8 cellular contexts compared by ENCODE assay signal in genomic region chr10:3173173-3173878, GRCh38. TPM values are rescaled to one million over a fixed set of nuclear protein-coding genes. Genes with fewer than 3 reads are reported as not detected.
A peak's percentile ranks its signal among the peaks of the same experiment; 100 is the strongest.
DNase-seq lines count a peak whose midpoint lies in the region; TF ChIP-seq lines count a peak whose summit lies in the region.

No MANE protein-coding gene starts in this region.

- no peak for TF ChIP-seq CTCF in astrocyte of the cerebellum (IDR thresholded peaks at IDR 0.05; ENCODE audit: low read depth, low read length, missing control alignments)
- no peak for TF ChIP-seq CTCF in kidney epithelial cell (IDR thresholded peaks at IDR 0.05; ENCODE audit: insufficient read depth, low read length, poor library complexity, severe bottlenecking)

- H3K27me3 ChIP-seq in HAP-1 (ENCODE audit: low read depth) (peaks cover 28% of the 10 kb centered on the region), kidney epithelial cell (ENCODE audit: control insufficient read depth, insufficient read depth, low read length) (no peaks in the 10 kb centered on the region), subcutaneous abdominal adipose tissue (ENCODE audit: control insufficient read depth in 5 of 5, insufficient read depth in 4 of 5, low read length in 5 of 5) (no peaks in the 10 kb centered on the region)

- intact Hi-C loops in activated CD4-positive, alpha-beta T cell treated with anti-CD3 and anti-CD28 coated beads, Interleukin-2, amount 10 ng/mL, durations not matched to agents 24 days and 14 days (cut with micrococcal nuclease), result loop anchor here (2.0 kb wide), 1 partner anchor 79 kb away; no protein-coding TSS in a partner anchor

- H3K36me3 ChIP-seq in HAP-1 (replicated peaks) (peaks cover 20% of the 10 kb centered on the region), kidney epithelial cell (ENCODE audit: control insufficient read depth, insufficient read depth, low read length) (no peaks in the 10 kb centered on the region), subcutaneous abdominal adipose tissue (ENCODE audit: control insufficient read depth in 5 of 5, insufficient read depth in 5 of 5, low read length in 5 of 5) (peaks cover 0 to 17% (median 17%) of the 10 kb centered on the region in 5 donors)

- DNase-seq in activated CD4-positive, alpha-beta T cell treated with anti-CD3 and anti-CD28 coated beads, Interleukin-2, amount 10 ng/mL, durations not matched to agents 24 days and 14 days, result no peak
- DNase-seq in activated CD4-positive, alpha-beta T cell treated with anti-CD3 and anti-CD28 coated beads, Interleukin-2, amount 50 U/mL, for 4 hours, result no peak
- DNase-seq in HAP-1 (ENCODE audit: low spot score in 2 of 2) (no peak), NCI-H1048 (lab: John Stamatoyannopoulos, UW) (peak; percentile 97), astrocyte of the cerebellum (ENCODE audit: low read depth) (no peak), kidney epithelial cell (ENCODE audit: low read depth) (no peak), NCI-H510A treated with DMSO at 0.1 percent for 48 hours (lab: John Stamatoyannopoulos, UW) (no peak)

- H3K36me3 Mint-ChIP-seq in activated CD4-positive, alpha-beta T cell treated with anti-CD3 and anti-CD28 coated beads, Interleukin-2, amount 10 ng/mL, durations not matched to agents 24 days and 14 days (ENCODE audit: low read depth), result peaks cover 19% of the 10 kb centered on the region

- no peak overlapping the region for H3K27ac ChIP-seq in subcutaneous abdominal adipose tissue (ENCODE audit: low read depth, low read length)

- H3K27me3 Mint-ChIP-seq in activated CD4-positive, alpha-beta T cell treated with anti-CD3 and anti-CD28 coated beads, Interleukin-2, amount 10 ng/mL, durations not matched to agents 24 days and 14 days, result peaks cover 29% of the 10 kb centered on the region

- H3K4me3 ChIP-seq in HAP-1 (peak overlapping the region; percentile 30), astrocyte of the cerebellum (ENCODE audit: low read depth, low read length) (peak overlapping the region; percentile 39), kidney epithelial cell (ENCODE audit: low read depth, low read length) (peak overlapping the region; percentile 51), subcutaneous abdominal adipose tissue (ENCODE audit: low read depth in 1 of 5, low read length in 5 of 5) (peak overlapping the region; percentile 59 to 73 (median 66))

- no peaks in the 10 kb centered on the region for H3K9me3 ChIP-seq in HAP-1
- H3K9me3 ChIP-seq in subcutaneous abdominal adipose tissue (ENCODE audit: control insufficient read depth in 5 of 5, low read length in 5 of 5), result no peaks in the 10 kb centered on the region

- H3K9me3 Mint-ChIP-seq in activated CD4-positive, alpha-beta T cell treated with anti-CD3 and anti-CD28 coated beads, Interleukin-2, amount 10 ng/mL, durations not matched to agents 24 days and 14 days, result no peaks in the 10 kb centered on the region

- peak overlapping the region; percentile 83 for H3K27ac Mint-ChIP-seq in activated CD4-positive, alpha-beta T cell treated with anti-CD3 and anti-CD28 coated beads, Interleukin-2, amount 10 ng/mL, durations not matched to agents 24 days and 14 days

- peaks cover 12% of the 10 kb centered on the region for H3K4me1 Mint-ChIP-seq in activated CD4-positive, alpha-beta T cell treated with anti-CD3 and anti-CD28 coated beads, Interleukin-2, amount 10 ng/mL, durations not matched to agents 24 days and 14 days

- in situ Hi-C loops in HAP-1 (cut with MboI; ENCODE audit: low sequenced_read_pairs), result no loop called here
- in situ Hi-C loops in astrocyte of the cerebellum (cut with HindIII; ENCODE audit: low sequenced_read_pairs), result no loop called here

- H3K4me3 Mint-ChIP-seq in activated CD4-positive, alpha-beta T cell treated with anti-CD3 and anti-CD28 coated beads, Interleukin-2, amount 10 ng/mL, durations not matched to agents 24 days and 14 days, result peak overlapping the region; percentile 85

- no peak overlapping the region for H3K9ac ChIP-seq in subcutaneous abdominal adipose tissue (ENCODE audit: low read length in 5 of 5)

- H3K4me1 ChIP-seq in HAP-1 (peaks cover 4% of the 10 kb centered on the region; the same call in 1 of the 2 replicates), subcutaneous abdominal adipose tissue (ENCODE audit: control insufficient read depth in 5 of 5, insufficient read depth in 5 of 5, low read length in 5 of 5) (peaks cover 0 to 25% (median 18%) of the 10 kb centered on the region in 5 donors)

RNA-seq across cellular contexts. Expression of gene PITRM1, which starts 0.7 kb away (rescaled TPM):
- total RNA-seq in activated CD4-positive, alpha-beta T cell treated with anti-CD3 and anti-CD28 coated beads, Interleukin-2, amount 10 ng/mL, durations not matched to agents 24 days and 14 days, result 79.6 and 83.4 TPM in 2 replicates
- total RNA-seq in kidney epithelial cell, result 74.1 and 76.9 TPM in 2 replicates
